In the genomic region with DNA sequence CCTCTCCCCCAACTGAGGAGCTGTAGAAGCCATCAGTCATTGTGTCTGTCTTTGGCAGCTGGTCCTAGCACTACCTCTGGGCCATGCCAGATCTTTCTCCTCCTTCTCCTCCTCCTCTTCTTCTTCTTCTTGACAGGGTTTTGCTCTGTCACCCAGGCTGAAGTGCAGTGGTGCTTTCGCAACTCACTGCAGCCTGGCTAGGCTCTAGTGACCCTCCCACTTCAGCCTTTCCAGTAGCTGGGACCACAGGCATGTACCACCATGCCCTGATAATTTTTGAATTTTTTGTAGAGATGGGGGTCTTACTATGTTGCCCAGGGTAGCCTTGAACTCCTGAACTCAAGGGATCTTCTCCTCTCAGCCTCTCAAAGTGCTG, we compare ENCODE assay signal across 19 cellular contexts. TPM values are rescaled to one million over a fixed set of nuclear protein-coding genes. Genes with fewer than 3 reads are reported as not detected.
DNase-seq lines count a peak whose midpoint lies in the region; ATAC-seq, FAIRE-seq and TF ChIP-seq lines count a peak whose summit lies in the region.
"Had no signal": no experiment of that assay in that cellular context is flagged by ENCODE, and none has a peak within 500 bp of the region (broad histone marks: within the 10 kb centered on the region; RNA-seq: fewer than 3 reads in every experiment).

No MANE protein-coding gene starts in this region.

- H3K9me3 ChIP-seq in A549 (no peaks in the 10 kb centered on the region), sigmoid colon (no peaks in the 10 kb centered on the region)

- TF ChIP-seq CTCF in A549 (IDR thresholded peaks at IDR 0.05) (no peak), chondrocyte (IDR thresholded peaks at IDR 0.05) (no peak), sigmoid colon (IDR thresholded peaks at IDR 0.05) (no peak)

- peaks cover 51% of the 10 kb centered on the region for H3K4me1 ChIP-seq in A549
- peaks cover 0 to 13% (median 9%) of the 10 kb centered on the region in 4 donors for H3K4me1 ChIP-seq in sigmoid colon

- ATAC-seq in A549 (no peak), left lobe of liver (no peak), GM18519 (IDR thresholded peaks at IDR 0.05; ENCODE audit: low FRiP score, unreplicated experiment) (no peak), T-cell (replicated peaks in 1 of 4) (no peak)
- ATAC-seq: GM12878 had no signal

- H3K27me3 Mint-ChIP-seq in chondrocyte (ENCODE audit: low read depth) (peaks cover 48% of the 10 kb centered on the region), T-cell (peaks cover 11 to 25% of the 10 kb centered on the region in 2 donors)

- H3K4me3 Mint-ChIP-seq in chondrocyte (ENCODE audit: unreplicated experiment), result no peak overlapping the region
- no peak overlapping the region for H3K4me3 Mint-ChIP-seq in T-cell

- CTCF ChIA-PET in A549 (lab: Yijun Ruan, JAX) (interaction anchor here (1.1 to 3.2 kb wide), 4 partner anchors 8 to 50 kb away, joined by 3 to 12 read pairs (median 4); a partner anchor contains a TSS), T-cell (lab: Charles Lee) (no interaction called here)

- TF ChIP-seq POLR2A in A549 (IDR thresholded peaks at IDR 0.05; ENCODE audit: low read length), result no peak
- TF ChIP-seq POLR2A in sigmoid colon (IDR thresholded peaks at IDR 0.05), result no peak

- H3K27ac ChIP-seq in A549 (peak overlapping the region; percentile 77 to 91; a peak in 5 of 6 replicates), sigmoid colon (no peak overlapping the region)

- H3K4me3 ChIP-seq in A549 (no peak overlapping the region), sigmoid colon (no peak overlapping the region)
- H3K4me3 ChIP-seq: GM12878 had no signal

- no peaks in the 10 kb centered on the region for H3K36me3 ChIP-seq in sigmoid colon

- no peaks in the 10 kb centered on the region for H3K9me3 Mint-ChIP-seq in chondrocyte (ENCODE audit: low read depth)
- H3K9me3 Mint-ChIP-seq in T-cell, result no peaks in the 10 kb centered on the region

- no peak for TF ChIP-seq RAD21 in A549 (conservative IDR thresholded peaks at IDR 0.05 in 1 of 2, IDR thresholded peaks at IDR 0.05 in 1 of 2)

- FAIRE-seq in A549 (lab: Jason Lieb, UNC), result no peak
- FAIRE-seq: GM12878 had no signal

- no peak overlapping the region for H3K27ac Mint-ChIP-seq in chondrocyte (ENCODE audit: unreplicated experiment)
- peak overlapping the region in 1 of 2 donors; percentile 57 for H3K27ac Mint-ChIP-seq in T-cell
- H3K27ac Mint-ChIP-seq: CD4-positive, alpha-beta memory T cell had no signal

- TF ChIP-seq EP300 in A549 (IDR thresholded peaks at IDR 0.05), result no peak
- TF ChIP-seq EP300 in sigmoid colon (IDR thresholded peaks at IDR 0.05), result no peak

- POLR2A ChIA-PET in A549 (lab: Yijun Ruan, JAX), result interaction anchor here (0.9 kb wide), 1 partner anchor 50 kb away, joined by 4 read pairs; a partner anchor contains a TSS
- POLR2A ChIA-PET in T-cell (lab: Charles Lee), result no interaction called here

- 89% methylated on average over 1 of the region's 1 CpG for WGBS in A549 (ENCODE audit: missing lambda C conversion rate)
- WGBS in sigmoid colon, 2 donors, result 93 to 94% methylated on average over 1 of the region's 1 CpG

- H3K4me2 ChIP-seq in A549, result no peak overlapping the region; the same call in 2 of the 3 replicates

- DNase-seq in A549 (ENCODE audit: low read depth in 1 of 2, low spot score in 1 of 2) (no peak), chondrocyte (ENCODE audit: low spot score) (peak; percentile 5), left lobe of liver (ENCODE audit: low spot score) (peak; percentile 2), sigmoid colon (peak; percentile 14), DMS 273 (lab: John Stamatoyannopoulos, UW; ENCODE audit: unreplicated experiment) (no peak), KG1 (lab: John Stamatoyannopoulos, UW) (no peak), T-cell (no peak)
- DNase-seq: CD4-positive, alpha-beta memory T cell; EL; Karpas-422; NCI-H1417 treated with DMSO at 0.1 percent for 48 hours; NCI-H1930; NCI-H226; NCI-H524; NCI-H82; SHP77 treated with DMSO at 0.1 percent for 48 hours had no signal

- no peaks in the 10 kb centered on the region for H3K27me3 ChIP-seq in sigmoid colon

- H3K36me3 Mint-ChIP-seq in chondrocyte (ENCODE audit: low read depth), result no peaks in the 10 kb centered on the region
- H3K36me3 Mint-ChIP-seq in T-cell, result no peaks in the 10 kb centered on the region
- H3K36me3 Mint-ChIP-seq: CD4-positive, alpha-beta memory T cell had no signal

- H3K4me1 Mint-ChIP-seq in chondrocyte (ENCODE audit: low read depth), result peaks cover 30% of the 10 kb centered on the region
- H3K4me1 Mint-ChIP-seq in T-cell, result no peaks in the 10 kb centered on the region
- H3K4me1 Mint-ChIP-seq: CD4-positive, alpha-beta memory T cell had no signal

- intact Hi-C loops in sigmoid colon (cut with DNase I), result no loop called here

TF ChIP-seq in A549, 52 proteins besides CTCF, POLR2A, EP300 and RAD21:
- peak in 1 of 2 experiments; percentile 29; a peak in 1 of 4 replicates for TF ChIP-seq CEBPB (IDR thresholded peaks at IDR 0.05)
- TF ChIP-seq, protein P1, sequence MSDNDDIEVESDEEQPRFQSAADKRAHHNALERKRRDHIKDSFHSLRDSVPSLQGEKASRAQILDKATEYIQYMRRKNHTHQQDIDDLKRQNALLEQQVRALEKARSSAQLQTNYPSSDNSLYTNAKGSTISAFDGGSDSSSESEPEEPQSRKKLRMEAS (IDR thresholded peaks at IDR 0.05), result no peak

RNA-seq across cellular contexts. Expression of a gene that starts 50.1 kb away (rescaled TPM):
- polyA plus RNA-seq in A549 (2011; rRNA removed) (7.6 and 15.6 TPM in 2 replicates), A549 (2017; fragmentation: RNase III; extraction: RNeasy Plus Mini Kit Qiagen cat#74134 plus additional on column Dnase treatment) (4.7 to 6.7 TPM (median 5.3 TPM) in 3 replicates), sigmoid colon (1 to 10 TPM; 3.5 to 4.4 (median 3.6) TPM)
- 5.3 and 7.5 TPM in 2 replicates for polyA plus RNA-seq in A549 (2012; cell fraction: cytosol; rRNA removed)
- polyA plus RNA-seq in A549 (2012; cell fraction: nucleus; rRNA removed), result 21.6 and 25.7 TPM in 2 replicates
- 35.9 and 36.4 TPM in 2 replicates for polyA minus RNA-seq in A549 (2011; rRNA and poly(A)+ RNA removed)
- total RNA-seq in chondrocyte (0.53 to 1.6 TPM (median 0.97 TPM) in 3 replicates), left lobe of liver (33.8 TPM), sigmoid colon (10 to 100 TPM in 3 of 4 donors, 1 to 10 TPM in 1; 8.0 to 43.8 (median 16.8) TPM), T-cell (under 1 TPM in 3 of 5 donors, not detected in 2; 0.15 to 0.60 (median 0.49) TPM)
- total RNA-seq: CD4-positive, alpha-beta memory T cell; H4 had no signal
- polyA plus RNA-seq: CD4-positive, alpha-beta memory T cell had no signal

Comparison
In these comparisons a context has a peak if more than half of its experiments do, and no peak if none do; other contexts are left out.
1. DNase-seq: peak in chondrocyte (single experiment), left lobe of liver (single experiment) and sigmoid colon (single experiment); none in A549 (0 of 2), DMS 273 (single experiment), KG1 (single experiment) and T-cell (0 of 34).
2. H3K27ac ChIP-seq: peak in A549 (2 of 2); none in sigmoid colon (0 of 4).